Comparison of ENCODE assay signal across 20 cellular contexts in the genomic region with DNA sequence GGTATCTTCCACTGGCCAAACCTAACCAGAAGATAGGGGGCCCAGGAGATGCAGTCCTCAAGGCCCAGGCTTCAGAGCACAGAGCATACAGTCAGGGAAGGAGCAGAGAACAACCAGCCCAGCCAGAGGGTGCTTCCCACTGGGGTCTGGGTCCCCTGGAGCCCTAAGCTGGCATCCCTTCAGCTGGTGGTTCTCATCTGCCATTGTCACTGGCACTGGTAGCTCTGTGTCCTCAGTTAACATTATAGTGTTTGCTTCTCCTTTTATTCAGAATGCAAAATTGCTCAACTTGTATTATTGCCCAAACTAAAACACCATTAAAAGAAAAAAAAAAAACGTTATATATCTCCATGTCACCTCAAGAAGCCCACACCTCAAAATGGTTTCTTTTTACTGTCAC.
A peak's percentile ranks its signal among the peaks of the same experiment; 100 is the strongest.
DNase-seq lines count a peak whose midpoint lies in the region; ATAC-seq, FAIRE-seq and TF ChIP-seq lines count a peak whose summit lies in the region.
"Had no signal": no experiment of that assay in that cellular context is flagged by ENCODE, and none has a peak within 500 bp of the region (broad histone marks: within the 10 kb centered on the region; RNA-seq: fewer than 3 reads in every experiment).

No MANE protein-coding gene starts in this region.

- H3K9ac ChIP-seq in kidney (ENCODE audit: low read length in 2 of 2), result no peak overlapping the region
- H3K9ac ChIP-seq: BLaER1 treated with 17β-estradiol and CSF1 and Interleukin-3, amounts not matched to agents 10 nM and 100 nM had no signal

- TF ChIP-seq CTCF in heart right ventricle (IDR thresholded peaks at IDR 0.05) (no peak), right lobe of liver (IDR thresholded peaks at IDR 0.05) (no peak), upper lobe of right lung (IDR thresholded peaks at IDR 0.05) (no peak), kidney (IDR thresholded peaks at IDR 0.05; ENCODE audit: borderline replicate concordance, extremely low read depth, insufficient read depth) (no peak)

- H3K4me1 ChIP-seq in heart right ventricle (peaks cover 0 to 6% (median 0%) of the 10 kb centered on the region in 9 donors), right lobe of liver (peaks cover 0 to 25% (median 0%) of the 10 kb centered on the region in 4 donors), upper lobe of right lung (no peaks in the 10 kb centered on the region), kidney (ENCODE audit: control insufficient read depth in 1 of 2, insufficient read depth in 1 of 2, low read depth in 1 of 2, low read length in 2 of 2) (no peaks in the 10 kb centered on the region)

- H3K9me3 Mint-ChIP-seq in immature natural killer cell, result no peaks in the 10 kb centered on the region
- H3K9me3 Mint-ChIP-seq: CD4-positive, alpha-beta T cell; GM23338 had no signal

- H3K27me3 ChIP-seq in heart right ventricle, result no peaks in the 10 kb centered on the region
- H3K27me3 ChIP-seq in right lobe of liver, result no peaks in the 10 kb centered on the region
- H3K27me3 ChIP-seq in upper lobe of right lung, result no peaks in the 10 kb centered on the region
- H3K27me3 ChIP-seq: BLaER1 treated with 17β-estradiol and CSF1 and Interleukin-3, amounts not matched to agents 10 nM and 100 nM had no signal

- no peak overlapping the region for H3K27ac ChIP-seq in heart right ventricle
- no peak overlapping the region for H3K27ac ChIP-seq in right lobe of liver
- H3K27ac ChIP-seq in upper lobe of right lung, result no peak overlapping the region
- H3K27ac ChIP-seq in kidney (ENCODE audit: low read depth in 2 of 2, low read length in 2 of 2), result no peak overlapping the region
- H3K27ac ChIP-seq: BLaER1 treated with 17β-estradiol and CSF1 and Interleukin-3, amounts not matched to agents 10 nM and 100 nM had no signal

- H3K4me3 Mint-ChIP-seq in immature natural killer cell, result no peak overlapping the region
- H3K4me3 Mint-ChIP-seq: B cell; CD4-positive, alpha-beta T cell; GM23338 had no signal

- H3K27me3 Mint-ChIP-seq in immature natural killer cell (ENCODE audit: low read depth in 3 of 3), result peaks cover 4 to 7% (median 4%) of the 10 kb centered on the region in 3 donors

- H3K9me3 ChIP-seq in heart right ventricle, result no peaks in the 10 kb centered on the region
- H3K9me3 ChIP-seq in right lobe of liver, result no peaks in the 10 kb centered on the region
- no peaks in the 10 kb centered on the region for H3K9me3 ChIP-seq in upper lobe of right lung
- H3K9me3 ChIP-seq in kidney (ENCODE audit: control insufficient read depth in 1 of 2, low read length in 2 of 2), result no peaks in the 10 kb centered on the region
- H3K9me3 ChIP-seq: Caco-2 had no signal

- TF ChIP-seq POLR2A in GM12892 (IDR thresholded peaks at IDR 0.05; ENCODE audit: low read depth, low read length) (no peak), right lobe of liver (IDR thresholded peaks at IDR 0.05) (no peak)

- no peaks in the 10 kb centered on the region for H3K4me1 Mint-ChIP-seq in immature natural killer cell
- H3K4me1 Mint-ChIP-seq: B cell, GM23338 had no signal

- peak; percentile 59 for DNase-seq in Right ventricle myocardium inferior (ENCODE audit: missing footprints)
- DNase-seq in heart right ventricle, result no peak
- no peak for DNase-seq in GM12892 (ENCODE audit: insufficient read length)
- DNase-seq in right lobe of liver, result no peak
- DNase-seq in upper lobe of right lung, result no peak
- DNase-seq in NCI-H2227 (lab: John Stamatoyannopoulos, UW; ENCODE audit: unreplicated experiment), result no peak
- no peak for DNase-seq in kidney
- no peak for DNase-seq in immature natural killer cell
- DNase-seq: 8988T; Caco-2; CD4-positive, alpha-beta T cell; HCEC 1CT; IMR-90 had no signal

- ATAC-seq in Right ventricle myocardium inferior, result no peak
- ATAC-seq in heart right ventricle, result no peak
- peak; percentile 13 to 60 (median 49) for ATAC-seq in right lobe of liver
- peak; percentile 41 for ATAC-seq in upper lobe of right lung
- ATAC-seq: GM23338 had no signal

- peaks cover 0 to 3% (median 0%) of the 10 kb centered on the region in 3 donors for H3K36me3 Mint-ChIP-seq in immature natural killer cell

- H3K36me3 ChIP-seq in heart right ventricle (no peaks in the 10 kb centered on the region), right lobe of liver (no peaks in the 10 kb centered on the region), upper lobe of right lung (no peaks in the 10 kb centered on the region), kidney (ENCODE audit: control insufficient read depth in 1 of 2, insufficient read depth in 2 of 2, low read length in 2 of 2) (no peaks in the 10 kb centered on the region)
- H3K36me3 ChIP-seq: BLaER1 treated with 17β-estradiol and CSF1 and Interleukin-3, amounts not matched to agents 10 nM and 100 nM had no signal

- no peak overlapping the region for H3K4me3 ChIP-seq in heart right ventricle
- no peak overlapping the region for H3K4me3 ChIP-seq in right lobe of liver
- H3K4me3 ChIP-seq in upper lobe of right lung, result no peak overlapping the region
- no peak overlapping the region for H3K4me3 ChIP-seq in kidney (ENCODE audit: low read length in 2 of 2)
- H3K4me3 ChIP-seq: BLaER1 treated with 17β-estradiol and CSF1 and Interleukin-3, amounts not matched to agents 10 nM and 100 nM; GM23338 had no signal

- WGBS in heart right ventricle, 2 donors, result 74 to 85% methylated on average over 1 of the region's 1 CpG
- 17% methylated on average over 1 of the region's 1 CpG for WGBS in right lobe of liver (ENCODE audit: insufficient coverage, low coverage, low lambda C conversion rate, missing lambda C conversion rate)

- H3K27ac Mint-ChIP-seq in immature natural killer cell, result no peak overlapping the region
- H3K27ac Mint-ChIP-seq: B cell; CD4-positive, alpha-beta T cell; GM23338 had no signal

- FAIRE-seq in GM12892 (lab: Jason Lieb, UNC) (peak; percentile 27), kidney (lab: Jason Lieb, UNC) (no peak)
- FAIRE-seq: G401.6, GM12891, GM18507, H54 had no signal

- intact Hi-C loops in Right ventricle myocardium inferior (cut with DNase I), result no loop called here
- intact Hi-C loops in heart right ventricle (cut with DNase I), result no loop called here
- intact Hi-C loops in right lobe of liver (cut with DNase I), result no loop called here
- intact Hi-C loops in upper lobe of right lung (cut with DNase I), result no loop called here
- intact Hi-C loops in kidney (cut with DNase I), result no loop called here

Comparison
In these comparisons a context has a peak if more than half of its experiments do, and no peak if none do; other contexts are left out.
1. ATAC-seq: peak in right lobe of liver (4 of 4) and upper lobe of right lung (single experiment); none in Right ventricle myocardium inferior (single experiment) and heart right ventricle (0 of 8).